29 cellular contexts compared by ENCODE assay signal in genomic region chr1:5889462-5889861, GRCh38.
"Had no signal": no experiment of that assay in that cellular context is flagged by ENCODE, and none has a peak within 500 bp of the region (broad histone marks: within the 10 kb centered on the region; RNA-seq: fewer than 3 reads in every experiment).

No MANE protein-coding gene starts in this region.

- H3K36me3 ChIP-seq: brain microvascular endothelial cell, ovary, thyroid gland had no signal

- H3K27me3 ChIP-seq: brain microvascular endothelial cell, gastroesophageal sphincter, left lung, neutrophil, ovary, sigmoid colon, stomach, thyroid gland, upper lobe of left lung, vagina had no signal

- H3K9me3 ChIP-seq: gastroesophageal sphincter, left lung, neutrophil, ovary, sigmoid colon, stomach, thyroid gland, upper lobe of left lung, vagina had no signal

- H3K4me3 Mint-ChIP-seq: activated CD4-positive, alpha-beta memory T cell treated with anti-CD3 and anti-CD28 coated beads for 36 hours; activated naive CD4-positive, alpha-beta T cell treated with anti-CD3 and anti-CD28 coated beads, Interleukin-2, amount 10 ng/mL, durations not matched to agents 7 days and 5 days; activated naive CD8-positive, alpha-beta T cell treated with anti-CD3 and anti-CD28 coated beads, Interleukin-2, amount 10 ng/mL, durations not matched to agents 7 days and 5 days; activated T-cell treated with anti-CD3 and anti-CD28 coated beads, Interleukin-2, amount 50 U/mL, for 24 hours; effector memory CD8-positive, alpha-beta T cell; mesothelial cell of epicardium; naive B cell; stimulated activated naive B cell treated with anti-CD40 and anti-IgM and Interleukin-4, amounts not matched to agents 10 μg/mL and 1 μg/mL and 100 μg/mL, for 72 hours had no signal

- H3K4me1 ChIP-seq: gastroesophageal sphincter, left lung, sigmoid colon, stomach, upper lobe of left lung, vagina had no signal

- H3K4me1 Mint-ChIP-seq: activated naive CD4-positive, alpha-beta T cell treated with anti-CD3 and anti-CD28 coated beads, Interleukin-2, amount 10 ng/mL, durations not matched to agents 7 days and 5 days; activated naive CD8-positive, alpha-beta T cell treated with anti-CD3 and anti-CD28 coated beads, Interleukin-2, amount 10 ng/mL, durations not matched to agents 7 days and 5 days; stimulated activated naive B cell treated with anti-CD40 and anti-IgM and Interleukin-4, amounts not matched to agents 10 μg/mL and 1 μg/mL and 100 μg/mL, for 72 hours had no signal

- H3K9me3 Mint-ChIP-seq: activated CD4-positive, alpha-beta memory T cell treated with anti-CD3 and anti-CD28 coated beads for 36 hours; activated naive CD4-positive, alpha-beta T cell treated with anti-CD3 and anti-CD28 coated beads, Interleukin-2, amount 10 ng/mL, durations not matched to agents 7 days and 5 days; activated naive CD8-positive, alpha-beta T cell treated with anti-CD3 and anti-CD28 coated beads, Interleukin-2, amount 10 ng/mL, durations not matched to agents 7 days and 5 days; activated T-cell treated with anti-CD3 and anti-CD28 coated beads, Interleukin-2, amount 50 U/mL, for 24 hours; effector memory CD8-positive, alpha-beta T cell; naive B cell had no signal

- H3K27me3 Mint-ChIP-seq: activated CD4-positive, alpha-beta memory T cell treated with anti-CD3 and anti-CD28 coated beads for 36 hours; activated naive CD4-positive, alpha-beta T cell treated with anti-CD3 and anti-CD28 coated beads, Interleukin-2, amount 10 ng/mL, durations not matched to agents 7 days and 5 days; activated naive CD8-positive, alpha-beta T cell treated with anti-CD3 and anti-CD28 coated beads, Interleukin-2, amount 10 ng/mL, durations not matched to agents 7 days and 5 days; activated T-cell treated with anti-CD3 and anti-CD28 coated beads, Interleukin-2, amount 50 U/mL, for 24 hours; effector memory CD8-positive, alpha-beta T cell; naive B cell; progenitor cell of endocrine pancreas; stimulated activated naive B cell treated with anti-CD40 and anti-IgM and Interleukin-4, amounts not matched to agents 10 μg/mL and 1 μg/mL and 100 μg/mL, for 72 hours had no signal

- H3K27ac Mint-ChIP-seq: activated CD4-positive, alpha-beta memory T cell treated with anti-CD3 and anti-CD28 coated beads for 36 hours; activated naive CD4-positive, alpha-beta T cell treated with anti-CD3 and anti-CD28 coated beads, Interleukin-2, amount 10 ng/mL, durations not matched to agents 7 days and 5 days; activated naive CD8-positive, alpha-beta T cell treated with anti-CD3 and anti-CD28 coated beads, Interleukin-2, amount 10 ng/mL, durations not matched to agents 7 days and 5 days; activated T-cell treated with anti-CD3 and anti-CD28 coated beads, Interleukin-2, amount 50 U/mL, for 24 hours; effector memory CD8-positive, alpha-beta T cell; naive B cell; progenitor cell of endocrine pancreas; stimulated activated naive B cell treated with anti-CD40 and anti-IgM and Interleukin-4, amounts not matched to agents 10 μg/mL and 1 μg/mL and 100 μg/mL, for 72 hours had no signal

- DNase-seq: activated CD4-positive, alpha-beta memory T cell treated with anti-CD3 and anti-CD28 coated beads for 36 hours; activated CD4-positive, alpha-beta T cell treated with anti-CD3 and anti-CD28 coated beads for 48 hours; activated CD8-positive, alpha-beta memory T cell treated with anti-CD3 and anti-CD28 coated beads, Interleukin-2, amount 50 U/mL, for 48 hours; activated gamma-delta T cell; activated naive CD4-positive, alpha-beta T cell treated with anti-CD3 and anti-CD28 coated beads, Interleukin-2, amount 10 ng/mL, durations not matched to agents 7 days and 5 days; activated naive CD8-positive, alpha-beta T cell treated with anti-CD3 and anti-CD28 coated beads, Interleukin-2, amount 10 ng/mL, durations not matched to agents 7 days and 5 days; activated T-cell treated with anti-CD3 and anti-CD28 coated beads, Interleukin-2, amount 50 U/mL, for 24 hours; brain microvascular endothelial cell; cortex of kidney; effector memory CD8-positive, alpha-beta T cell; head of caudate nucleus; mammary epithelial cell; naive B cell; ovary; sigmoid colon; stimulated activated CD4-positive, alpha-beta T cell treated with anti-CD3 and anti-CD28 coated beads, Interleukin-1b, Interleukin-23, amount 100 ng/mL, for 48 hours; stimulated activated naive B cell treated with anti-CD40 and anti-IgM and Interleukin-4, amounts not matched to agents 10 μg/mL and 1 μg/mL and 100 μg/mL, for 72 hours; stomach; thyroid gland; WERI-Rb-1 had no signal

- H3K4me3 ChIP-seq: gastroesophageal sphincter, left lung, ovary, sigmoid colon, smooth muscle cell, stomach, thyroid gland, upper lobe of left lung, vagina had no signal

- H3K4me2 ChIP-seq: smooth muscle cell had no signal

- ATAC-seq: activated CD4-positive, CD25-positive, alpha-beta regulatory T cell treated with anti-CD3 and anti-CD28 coated beads, Interleukin-2, amount 50 U/mL, for 24 hours; effector memory CD8-positive, alpha-beta T cell; gastroesophageal sphincter; left lung; stimulated activated naive B cell treated with anti-CD40 and anti-IgM and Interleukin-4, amounts not matched to agents 10 μg/mL and 1 μg/mL and 100 μg/mL, for 72 hours had no signal

- H3K27ac ChIP-seq: brain microvascular endothelial cell, gastroesophageal sphincter, left lung, neutrophil, ovary, sigmoid colon, stomach, thyroid gland, upper lobe of left lung, vagina, WERI-Rb-1 had no signal
